Comparison of ENCODE assay signal across 8 cellular contexts in the genomic region with DNA sequence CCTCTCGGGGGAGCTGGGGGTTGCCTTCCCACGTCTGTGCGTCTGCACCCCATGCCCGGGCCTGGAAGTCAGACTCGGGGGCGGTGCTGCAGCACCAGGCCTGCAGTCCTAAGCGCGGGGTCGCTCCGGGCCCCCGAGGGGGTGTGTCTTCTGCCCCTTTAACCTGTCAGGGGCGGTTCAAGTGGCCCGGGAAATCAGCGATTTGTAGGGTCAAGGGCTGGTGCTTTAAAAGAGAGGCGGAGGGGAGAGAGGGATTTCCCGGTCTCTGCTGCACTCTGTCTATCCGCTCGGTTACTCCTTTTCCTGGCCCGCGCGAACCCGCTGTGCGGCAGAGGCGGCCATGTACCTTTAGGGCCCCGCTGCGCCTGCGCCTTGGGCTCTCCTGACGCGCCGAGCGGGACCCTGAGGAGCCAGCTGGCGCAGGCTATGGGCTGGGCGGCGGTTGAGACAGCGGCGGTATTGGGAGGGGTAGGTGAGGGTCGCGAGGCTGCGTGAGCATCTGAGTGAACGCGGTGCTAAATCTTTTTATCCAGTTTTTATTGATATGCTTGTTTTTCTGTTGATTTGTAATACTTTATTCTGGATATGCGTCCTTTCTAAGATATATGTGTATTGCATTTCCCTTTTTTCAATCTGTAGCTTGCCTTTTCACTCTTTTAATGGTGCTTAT.
DNase-seq lines count a peak whose midpoint lies in the region; ATAC-seq and TF ChIP-seq lines count a peak whose summit lies in the region.
"Not testable (repeated sequence)": the region's sequence is repeated elsewhere in the genome, so short reads cannot be mapped to it uniquely, and the experiment has no call there.

No MANE protein-coding gene starts in this region.

- not testable (repeated sequence) for H3K9me3 ChIP-seq in SK-N-SH; esophagus squamous epithelium; mucosa of rectum (ENCODE audit: control insufficient read depth in 2 of 2, low read length in 2 of 2)

- not testable (repeated sequence) for TF ChIP-seq POLR2A in esophagus squamous epithelium (IDR thresholded peaks at IDR 0.05)

- not testable (repeated sequence) for TF ChIP-seq EP300 in SK-N-SH (IDR thresholded peaks at IDR 0.05; ENCODE audit: borderline replicate concordance in 1 of 2, low read depth in 1 of 2, low read length in 1 of 2)

- CTCF ChIA-PET in SK-N-SH (lab: Yijun Ruan, JAX), result not testable (repeated sequence)

- TF ChIP-seq RAD21 in SK-N-SH (IDR thresholded peaks at IDR 0.05; ENCODE audit: low read length), result not testable (repeated sequence)

- not testable (repeated sequence) for H3K9me3 Mint-ChIP-seq in activated T-helper 17 cell treated with anti-CD3 and anti-CD28 coated beads, Interleukin-2, amount 50 U/mL, for 72 hours

- not testable (repeated sequence) for H3K36me3 ChIP-seq in H7 (replicated peaks; ENCODE audit: control insufficient read depth, insufficient read depth, low read length); SK-N-SH (replicated peaks in 1 of 2; ENCODE audit: control insufficient read depth in 1 of 2, insufficient read depth in 2 of 2, low read length in 1 of 2); esophagus squamous epithelium; mucosa of rectum (ENCODE audit: control insufficient read depth in 2 of 2, insufficient read depth in 2 of 2, low read length in 2 of 2)

- H3K4me1 Mint-ChIP-seq in activated T-helper 17 cell treated with anti-CD3 and anti-CD28 coated beads, Interleukin-2, amount 50 U/mL, for 72 hours, result not testable (repeated sequence)

- H2AFZ ChIP-seq in SK-N-SH (ENCODE audit: low read depth), result peak overlapping the region; percentile 79

- intact Hi-C loops in esophagus squamous epithelium (cut with DNase I), result not testable (repeated sequence)

- peak overlapping the region; percentile 38 for H3K27ac Mint-ChIP-seq in activated T-helper 17 cell treated with anti-CD3 and anti-CD28 coated beads, Interleukin-2, amount 50 U/mL, for 72 hours

- peak overlapping the region; percentile 83 for H3K4me2 ChIP-seq in SK-N-SH

- not testable (repeated sequence) for H4K20me1 ChIP-seq in SK-N-SH (ENCODE audit: insufficient read depth)

- H3K27me3 ChIP-seq in H7 (ENCODE audit: control insufficient read depth, insufficient read depth, low read length); SK-N-SH (ENCODE audit: insufficient read depth); esophagus squamous epithelium; mucosa of rectum (ENCODE audit: control insufficient read depth in 2 of 2, insufficient read depth in 2 of 2, low read length in 2 of 2): not testable (repeated sequence)

- H3K27ac ChIP-seq in SK-N-SH (ENCODE audit: low read depth in 2 of 2, low read length in 1 of 2); mucosa of rectum (ENCODE audit: low read depth in 2 of 2, low read length in 2 of 2): not testable (repeated sequence)
- H3K27ac ChIP-seq in esophagus squamous epithelium, result peak overlapping the region; percentile 8 to 63 (median 44)

- H3K79me2 ChIP-seq in SK-N-SH (ENCODE audit: insufficient read depth), result not testable (repeated sequence)

- 7% methylated on average over 15 of the region's 42 CpGs for WGBS in SK-N-SH (ENCODE audit: low lambda C conversion rate)
- 0 to 3% methylated on average over 16 to 18 of the region's 42 CpGs for WGBS in esophagus squamous epithelium, 2 donors

- peak; percentile 100 for ATAC-seq in activated T-helper 17 cell treated with anti-CD3 and anti-CD28 coated beads, Interleukin-2, amount 50 U/mL, for 72 hours (replicated peaks)

- not testable (repeated sequence) for H3K4me1 ChIP-seq in SK-N-SH (ENCODE audit: control insufficient read depth in 1 of 2, insufficient read depth in 2 of 2, low read depth in 1 of 2, low read length in 1 of 2); mucosa of rectum (ENCODE audit: control insufficient read depth in 2 of 2, insufficient read depth in 2 of 2, low read length in 2 of 2)
- peaks cover 0 to 15% (median 0%) of the 10 kb centered on the region in 3 donors for H3K4me1 ChIP-seq in esophagus squamous epithelium

- POLR2A ChIA-PET in SK-N-SH (lab: Yijun Ruan, JAX), result not testable (repeated sequence)

- H3K27me3 Mint-ChIP-seq in activated T-helper 17 cell treated with anti-CD3 and anti-CD28 coated beads, Interleukin-2, amount 50 U/mL, for 72 hours, result not testable (repeated sequence)

- H3K4me3 ChIP-seq in H7 (ENCODE audit: insufficient read depth, low read depth, low read length), result peak overlapping the region; percentile 22
- peak overlapping the region; percentile 48 to 64 for H3K4me3 ChIP-seq in SK-N-SH (ENCODE audit: low read depth in 2 of 2, low read length in 1 of 2)
- H3K4me3 ChIP-seq in esophagus squamous epithelium, result peak overlapping the region; percentile 26 to 69 (median 44)
- peak overlapping the region; percentile 52 to 61 for H3K4me3 ChIP-seq in mucosa of rectum (ENCODE audit: low read length in 2 of 2)

- not testable (repeated sequence) for H3K36me3 Mint-ChIP-seq in activated T-helper 17 cell treated with anti-CD3 and anti-CD28 coated beads, Interleukin-2, amount 50 U/mL, for 72 hours (ENCODE audit: low read depth)

- peak overlapping the region; percentile 78 for H3K4me3 Mint-ChIP-seq in activated T-helper 17 cell treated with anti-CD3 and anti-CD28 coated beads, Interleukin-2, amount 50 U/mL, for 72 hours

- H3F3A ChIP-seq in SK-N-SH (replicated peaks; ENCODE audit: insufficient read depth), result not testable (repeated sequence)

- peak overlapping the region; percentile 28; the same call in 1 of the 2 replicates for H3K9ac ChIP-seq in SK-N-SH
- H3K9ac ChIP-seq in mucosa of rectum (ENCODE audit: low read depth in 1 of 2, low read length in 2 of 2), result not testable (repeated sequence)

- TF ChIP-seq CTCF in SK-N-SH (IDR thresholded peaks at IDR 0.05); esophagus squamous epithelium (IDR thresholded peaks at IDR 0.05): not testable (repeated sequence)

- H3K9me2 ChIP-seq in SK-N-SH, result not testable (repeated sequence)

- DNase-seq in CD1c-positive myeloid dendritic cell (ENCODE audit: extremely low spot score) (peak; percentile 35), MV-4-11 (lab: John Stamatoyannopoulos, UW) (peak; percentile 30), SK-N-SH (peak; percentile 0)
- DNase-seq in H7; esophagus squamous epithelium (lab: John Stamatoyannopoulos, UW): not testable (repeated sequence)
- DNase-seq in stimulated activated CD8-positive, alpha-beta memory T cell treated with anti-CD3 and anti-CD28 coated beads, Interleukin-12 subunit alpha, Interleukin-12 subunit beta, amount 100 ng/mL, for 24 hours (ENCODE audit: extremely low read depth), result peak; percentile 51

TF ChIP-seq in SK-N-SH, 30 proteins besides CTCF, POLR2A, EP300 and RAD21:
- TF ChIP-seq NRF1 (IDR thresholded peaks at IDR 0.05; ENCODE audit: low read depth, low read length), result peak; percentile 61
